Comparison of ENCODE assay signal across 1 cellular context in genomic region chr16:83574388-83574787, GRCh38.
TF ChIP-seq lines count a peak whose summit lies in the region.

No MANE protein-coding gene starts in this region.

TF ChIP-seq in GM23338, 12 proteins besides CTCF, POLR2A, EP300 and RAD21 (continued from another document):
- TF ChIP-seq ZNF462 (CRISPR knock-in tag; IDR thresholded peaks at IDR 0.05): no peak
- no peak for TF ChIP-seq ZNF114 (CRISPR knock-in tag; IDR thresholded peaks at IDR 0.05)
- TF ChIP-seq EZH2phosphoT487 (IDR thresholded peaks at IDR 0.05; ENCODE audit: unreplicated experiment): no peak
- no peak for TF ChIP-seq ZNF331 (CRISPR knock-in tag; IDR thresholded peaks at IDR 0.05; ENCODE audit: low read depth)
- no peak for TF ChIP-seq STAT1 (IDR thresholded peaks at IDR 0.05; ENCODE audit: unreplicated experiment)
- TF ChIP-seq CREB1 (CRISPR knock-in tag; IDR thresholded peaks at IDR 0.05; ENCODE audit: low read depth): no peak
- no peak for TF ChIP-seq POLR2AphosphoS5 (IDR thresholded peaks at IDR 0.05; ENCODE audit: low read depth)
- no peak for TF ChIP-seq EZH2 (IDR thresholded peaks at IDR 0.05; ENCODE audit: low read depth, unreplicated experiment)
